8 cellular contexts compared by ENCODE assay signal in genomic region chr2:241314933-241315182, GRCh38. TPM values are rescaled to one million over a fixed set of nuclear protein-coding genes. Genes with fewer than 3 reads are reported as not detected.
DNase-seq lines count a peak whose midpoint lies in the region; TF ChIP-seq lines count a peak whose summit lies in the region.

No MANE protein-coding gene starts in this region.

- POLR2A ChIA-PET in CD8-positive, alpha-beta memory T cell (lab: Charles Lee): interaction anchor here (0.6 to 2.1 kb wide), 7 partner anchors 14 to 749 kb away, joined by 3 to 8 read pairs (median 3); partner anchors contain the start of genes ATG4B, ING5 and THAP4

- H3K9ac ChIP-seq in neural progenitor cell: peak overlapping the region; percentile 96

- intact Hi-C loops in dorsolateral prefrontal cortex (cut with DNase I): loop anchor here (1.0 to 10.0 kb wide), 11 partner anchors 41 to 322 kb away; partner anchors contain the start of genes ATG4B (in 2 of the 2), FARP2 (in 2 of the 2), MTERF4 (in 2 of the 2) and PPP1R7 (in 2 of the 2)

- H4K20me1 ChIP-seq in neural progenitor cell (ENCODE audit: low read depth): peaks cover 66% of the 10 kb centered on the region

- H2AFZ ChIP-seq in neural progenitor cell (replicated peaks): peak overlapping the region; percentile 23

- TF ChIP-seq CTCF in dorsolateral prefrontal cortex (IDR thresholded peaks at IDR 0.05 in 54 of 56, conservative IDR thresholded peaks at IDR 0.05 in 2 of 56; ENCODE audit: low read depth in 1 of 56, partially characterized antibody in 56 of 56): no peak
- no peak for TF ChIP-seq CTCF in neural progenitor cell (IDR thresholded peaks at IDR 0.05)

- no peak for DNase-seq in CD8-positive, alpha-beta memory T cell
- DNase-seq in dorsolateral prefrontal cortex (peak in 1 of 10 donors; percentile 48), neural progenitor cell (ENCODE audit: low spot score) (no peak), NCI-H2107 (lab: John Stamatoyannopoulos, UW) (no peak)
- no peak for DNase-seq in stimulated activated CD4-positive, alpha-beta T cell treated with anti-CD3 and anti-CD28 coated beads, Interleukin-12 subunit alpha, Interleukin-12 subunit beta, amount 100 ng/mL, for 4 hours
- DNase-seq in stimulated activated naive CD4-positive, alpha-beta T cell treated with Interleukin-2 at 50 U/mL for 16 hours (lab: John Stamatoyannopoulos, UW): no peak
- DNase-seq in effector CD8-positive, alpha-beta T cell (lab: John Stamatoyannopoulos, UW): no peak

- H3K36me3 ChIP-seq in CD8-positive, alpha-beta memory T cell (ENCODE audit: insufficient read depth, low read length): no peaks in the 10 kb centered on the region
- H3K36me3 ChIP-seq in KOPT-K1 (ENCODE audit: insufficient read depth, low read length) (peaks cover 25% of the 10 kb centered on the region), neural progenitor cell (no peaks in the 10 kb centered on the region)

- peaks cover 4% of the 10 kb centered on the region for H3F3A ChIP-seq in neural progenitor cell (ENCODE audit: low read depth)

- H3K27ac ChIP-seq in CD8-positive, alpha-beta memory T cell (ENCODE audit: low read depth, low read length): peak overlapping the region; percentile 90
- peak overlapping the region; percentile 100 for H3K27ac ChIP-seq in KOPT-K1 (ENCODE audit: low read depth, low read length, poor library complexity, severe bottlenecking)
- H3K27ac ChIP-seq in dorsolateral prefrontal cortex: peak overlapping the region; percentile 90 to 100 (median 99)
- H3K27ac ChIP-seq in neural progenitor cell: peak overlapping the region; percentile 78

- no peaks in the 10 kb centered on the region for H3K9me3 ChIP-seq in CD8-positive, alpha-beta memory T cell (ENCODE audit: low read length)
- H3K9me3 ChIP-seq in KOPT-K1 (ENCODE audit: insufficient read depth, low read length, poor library complexity, severe bottlenecking) (no peaks in the 10 kb centered on the region), neural progenitor cell (ENCODE audit: low read depth) (no peaks in the 10 kb centered on the region)

- peaks cover 93% of the 10 kb centered on the region for H3K79me2 ChIP-seq in neural progenitor cell (ENCODE audit: low read depth)

- peaks cover 0 to 2% of the 10 kb centered on the region in 2 donors for H3K27me3 Mint-ChIP-seq in CD8-positive, alpha-beta memory T cell
- peaks cover 4% of the 10 kb centered on the region for H3K27me3 Mint-ChIP-seq in neural progenitor cell (ENCODE audit: insufficient read depth, low read depth)

- CTCF ChIA-PET in CD8-positive, alpha-beta memory T cell (lab: Charles Lee): interaction anchor here (0.6 to 2.1 kb wide), 4 partner anchors 10 to 46 kb away, joined by 3 to 8 read pairs (median 4); no protein-coding TSS in a partner anchor

- H3K27ac Mint-ChIP-seq in CD8-positive, alpha-beta memory T cell: peak overlapping the region; percentile 86 to 99 (median 96)
- no peak overlapping the region for H3K27ac Mint-ChIP-seq in neural progenitor cell

- no peaks in the 10 kb centered on the region for H3K27me3 ChIP-seq in CD8-positive, alpha-beta memory T cell (ENCODE audit: insufficient read depth, low read length, poor library complexity, severe bottlenecking)
- H3K27me3 ChIP-seq in dorsolateral prefrontal cortex (no peaks in the 10 kb centered on the region), neural progenitor cell (no peaks in the 10 kb centered on the region)

- H3K4me1 Mint-ChIP-seq in CD8-positive, alpha-beta memory T cell: peaks cover 62 to 83% (median 73%) of the 10 kb centered on the region in 3 donors
- H3K4me1 Mint-ChIP-seq in neural progenitor cell: peaks cover 42% of the 10 kb centered on the region

- H3K4me3 Mint-ChIP-seq in CD8-positive, alpha-beta memory T cell: peak overlapping the region; percentile 89 to 99 (median 98)
- H3K4me3 Mint-ChIP-seq in neural progenitor cell: peak overlapping the region; percentile 99

- H3K4me2 ChIP-seq in neural progenitor cell: peak overlapping the region; percentile 83

- no peaks in the 10 kb centered on the region for H3K9me3 Mint-ChIP-seq in CD8-positive, alpha-beta memory T cell
- H3K9me3 Mint-ChIP-seq in neural progenitor cell: no peaks in the 10 kb centered on the region

- peaks cover 0 to 39% (median 0%) of the 10 kb centered on the region in 3 donors for H3K36me3 Mint-ChIP-seq in CD8-positive, alpha-beta memory T cell
- peaks cover 11% of the 10 kb centered on the region for H3K36me3 Mint-ChIP-seq in neural progenitor cell

- H3K4me3 ChIP-seq in CD8-positive, alpha-beta memory T cell (ENCODE audit: low read length): peak overlapping the region; percentile 89
- H3K4me3 ChIP-seq in dorsolateral prefrontal cortex (peak overlapping the region; percentile 66 to 100 (median 92)), neural progenitor cell (peak overlapping the region; percentile 90)

- H3K4me1 ChIP-seq in CD8-positive, alpha-beta memory T cell (ENCODE audit: insufficient read depth, low read length): peaks cover 65% of the 10 kb centered on the region
- H3K4me1 ChIP-seq in neural progenitor cell: peaks cover 18% of the 10 kb centered on the region

RNA-seq across cellular contexts. Expression of gene HDLBP, which starts 0.6 kb away (rescaled TPM):
- 100 to 1,000 TPM; 307 to 313 TPM for total RNA-seq in CD8-positive, alpha-beta memory T cell
- polyA plus RNA-seq in CD8-positive, alpha-beta memory T cell: 70.0 TPM
- total RNA-seq in dorsolateral prefrontal cortex (100 to 1,000 TPM; 216 to 367 (median 256) TPM), neural progenitor cell (ENCODE audit: low replicate concordance) (251 and 269 TPM in 2 replicates)

RNA-seq across cellular contexts. Expression of gene SEPTIN2, which starts 0.9 kb away (rescaled TPM):
- total RNA-seq in CD8-positive, alpha-beta memory T cell: 100 to 1,000 TPM; 301 to 319 TPM
- polyA plus RNA-seq in CD8-positive, alpha-beta memory T cell: 187 TPM
- 100 to 1,000 TPM; 149 to 396 (median 221) TPM for total RNA-seq in dorsolateral prefrontal cortex
- total RNA-seq in neural progenitor cell (ENCODE audit: low replicate concordance): 452 and 632 TPM in 2 replicates

RNA-seq across cellular contexts. Expression of gene FARP2, which starts 41.2 kb away (rescaled TPM):
- 10 to 100 TPM; 32.8 to 36.0 TPM for total RNA-seq in CD8-positive, alpha-beta memory T cell
- 10.4 TPM for polyA plus RNA-seq in CD8-positive, alpha-beta memory T cell
- total RNA-seq in dorsolateral prefrontal cortex: 100 to 1,000 TPM in 1 of 120 experiments, 10 to 100 TPM in 119; 39.8 to 107 (median 67.7) TPM
- total RNA-seq in neural progenitor cell (ENCODE audit: low replicate concordance): 28.6 and 32.3 TPM in 2 replicates
